8 cellular contexts compared by ENCODE assay signal in genomic region chr19:48258350-48258749, GRCh38.
DNase-seq lines count a peak whose midpoint lies in the region; ATAC-seq and TF ChIP-seq lines count a peak whose summit lies in the region.
"Had no signal": no experiment of that assay in that cellular context is flagged by ENCODE, and none has a peak within 500 bp of the region (broad histone marks: within the 10 kb centered on the region; RNA-seq: fewer than 3 reads in every experiment).

No MANE protein-coding gene starts in this region.

- ATAC-seq in HG02571 (IDR thresholded peaks at IDR 0.05; ENCODE audit: unreplicated experiment) = no peak
- no peak for ATAC-seq in GM18505 (IDR thresholded peaks at IDR 0.05; ENCODE audit: unreplicated experiment)

- DNase-seq in GM12865 (ENCODE audit: low read depth) (peak; percentile 45), NOMO-1 (lab: John Stamatoyannopoulos, UW; ENCODE audit: unreplicated experiment in 2 of 2) (peak; percentile 20 to 60), cardiac fibroblast (ENCODE audit: low read depth in 2 of 2) (peak; percentile 35 to 52), skeletal muscle cell (ENCODE audit: low read depth) (no peak), iPS-NIHi7 (ENCODE audit: extremely low spot score) (no peak)
- DNase-seq: NCI-H226 had no signal

- TF ChIP-seq POLR2A in GM18505 (IDR thresholded peaks at IDR 0.05; ENCODE audit: borderline replicate concordance, extremely low read depth, insufficient read depth, insufficient read length) = no peak

- peak overlapping the region; percentile 49 for H3K4me3 ChIP-seq in GM12865 (ENCODE audit: low read depth, low read length)
- H3K4me3 ChIP-seq in cardiac fibroblast (replicated peaks in 1 of 2; ENCODE audit: low read depth in 2 of 2, low read length in 2 of 2) = peak overlapping the region in 1 of 2 donors; percentile 8
- H3K4me3 ChIP-seq in skeletal muscle cell (ENCODE audit: low read depth, low read length) = peak overlapping the region; percentile 18

- TF ChIP-seq CTCF in GM12865 (IDR thresholded peaks at IDR 0.05; ENCODE audit: insufficient read depth, low read depth, low read length, missing control alignments) (no peak), cardiac fibroblast (IDR thresholded peaks at IDR 0.05; ENCODE audit: low read depth, low read length) (no peak)

Comparison
In these comparisons a context has a peak if more than half of its experiments do, and no peak if none do; other contexts are left out.
1. DNase-seq: peak in GM12865 (single experiment), NOMO-1 (2 of 2) and cardiac fibroblast (2 of 2); none in skeletal muscle cell (single experiment) and iPS-NIHi7 (single experiment).